Comparison of ENCODE assay signal across 8 cellular contexts in genomic region chr11:17206448-17206847, GRCh38. TPM values are rescaled to one million over a fixed set of nuclear protein-coding genes. Genes with fewer than 3 reads are reported as not detected.
DNase-seq lines count a peak whose midpoint lies in the region; ATAC-seq and TF ChIP-seq lines count a peak whose summit lies in the region.

No MANE protein-coding gene starts in this region.

- no peak overlapping the region for H2BK120ac ChIP-seq in mesendoderm (ENCODE audit: low read depth, low read length)

- no peak overlapping the region for H4K8ac ChIP-seq in mesendoderm (ENCODE audit: low read depth, low read length)

- H3K27me3 ChIP-seq in left ventricle myocardium inferior (ENCODE audit: low read depth) (no peaks in the 10 kb centered on the region), brain microvascular endothelial cell (replicated peaks) (no peaks in the 10 kb centered on the region), mesendoderm (ENCODE audit: insufficient read depth, low read length, poor library complexity) (no peaks in the 10 kb centered on the region)

- TF ChIP-seq CTCF in left ventricle myocardium inferior (IDR thresholded peaks at IDR 0.05; ENCODE audit: borderline replicate concordance) (no peak), brain microvascular endothelial cell (IDR thresholded peaks at IDR 0.05; ENCODE audit: low read depth, low read length, missing control alignments) (no peak)

- in situ Hi-C loops in brain microvascular endothelial cell (cut with HindIII; ENCODE audit: low pct_ligation_motif_present, low sequenced_read_pairs), result no loop called here

- H3K23ac ChIP-seq in mesendoderm (ENCODE audit: low read length), result no peak overlapping the region

- H3K9me3 ChIP-seq in left ventricle myocardium inferior (replicated peaks), result no peaks in the 10 kb centered on the region

- peak overlapping the region; percentile 96 for H3K9ac ChIP-seq in mesendoderm (ENCODE audit: low read length)

- no peak for ATAC-seq in Right ventricle myocardium inferior
- no peak for ATAC-seq in GM19467 (IDR thresholded peaks at IDR 0.05; ENCODE audit: unreplicated experiment)
- no peak for ATAC-seq in HG02798 (IDR thresholded peaks at IDR 0.05; ENCODE audit: poor library complexity, unreplicated experiment)
- no peak for ATAC-seq in HG02852 (IDR thresholded peaks at IDR 0.05; ENCODE audit: unreplicated experiment)

- no peak overlapping the region for H3K18ac ChIP-seq in mesendoderm (ENCODE audit: low read length)

- H3K79me1 ChIP-seq in mesendoderm (ENCODE audit: low read length), result peaks cover 3% of the 10 kb centered on the region

- H3K4me1 ChIP-seq in left ventricle myocardium inferior, result peaks cover 70% of the 10 kb centered on the region
- peaks cover 2% of the 10 kb centered on the region for H3K4me1 ChIP-seq in mesendoderm (ENCODE audit: control insufficient read depth, low read depth, low read length)

- H3K79me2 ChIP-seq in mesendoderm (ENCODE audit: control insufficient read depth, insufficient read depth, low read length), result peaks cover 43% of the 10 kb centered on the region

- H3K36me3 ChIP-seq in left ventricle myocardium inferior, result peaks cover 8% of the 10 kb centered on the region
- no peaks in the 10 kb centered on the region for H3K36me3 ChIP-seq in brain microvascular endothelial cell (replicated peaks)
- no peaks in the 10 kb centered on the region for H3K36me3 ChIP-seq in mesendoderm (ENCODE audit: control insufficient read depth, insufficient read depth, low read length)

- WGBS in mesendoderm (ENCODE audit: extremely low coverage, insufficient coverage, low lambda C conversion rate), result no CpG with 5 or more reads among the region's 3 CpGs

- peak overlapping the region; percentile 21 for H3K4me2 ChIP-seq in mesendoderm (ENCODE audit: low read length)

- no peak overlapping the region for H2BK5ac ChIP-seq in mesendoderm (ENCODE audit: low read length)

- H2AK5ac ChIP-seq in mesendoderm (ENCODE audit: low read length), result no peak overlapping the region

- H4K5ac ChIP-seq in mesendoderm (ENCODE audit: low read length), result no peak overlapping the region

- peak overlapping the region; percentile 93 for H3K56ac ChIP-seq in mesendoderm (ENCODE audit: low read length)

- peak overlapping the region; percentile 83 for H3K4me3 ChIP-seq in left ventricle myocardium inferior
- H3K4me3 ChIP-seq in brain microvascular endothelial cell (ENCODE audit: low read depth, low read length), result peak overlapping the region; percentile 88
- H3K4me3 ChIP-seq in mesendoderm (ENCODE audit: low read length), result peak overlapping the region; percentile 72

- intact Hi-C loops in left ventricle myocardium inferior (cut with micrococcal nuclease) (loop anchor here (10.0 kb wide), 1 partner anchor 62 kb away; no protein-coding TSS in a partner anchor), Right ventricle myocardium inferior (cut with DNase I) (loop anchor here (5.0 kb wide), 3 partner anchors 44 to 129 kb away; partner anchors contain the start of genes NUCB2 and RPS13)

- no peak overlapping the region for H2BK15ac ChIP-seq in mesendoderm (replicated peaks; ENCODE audit: low read depth)

- H3K27ac ChIP-seq in left ventricle myocardium inferior (replicated peaks), result peak overlapping the region; percentile 96
- H3K27ac ChIP-seq in brain microvascular endothelial cell, result no peak overlapping the region
- no peak overlapping the region for H3K27ac ChIP-seq in mesendoderm (ENCODE audit: low read depth, low read length)

- no peak overlapping the region for H3K4ac ChIP-seq in mesendoderm (ENCODE audit: low read depth, low read length)

- DNase-seq in left ventricle myocardium inferior (no peak), Right ventricle myocardium inferior (ENCODE audit: missing footprints) (no peak), brain microvascular endothelial cell (no peak), mesendoderm (no peak)
- no peak for DNase-seq in central memory CD4-positive, alpha-beta T cell

RNA-seq across cellular contexts. Expression of gene PIK3C2A, which starts 1.3 kb away (rescaled TPM):
- 30.6 TPM for total RNA-seq in left ventricle myocardium inferior
- 29.9 TPM for total RNA-seq in Right ventricle myocardium inferior
- polyA plus RNA-seq in mesendoderm (2013, experiment 1 of 2), result 55.7 TPM
- polyA plus RNA-seq in mesendoderm (2013, experiment 2 of 2), result 55.7 TPM
